Comparison of ENCODE assay signal across 17 cellular contexts in the genomic region with DNA sequence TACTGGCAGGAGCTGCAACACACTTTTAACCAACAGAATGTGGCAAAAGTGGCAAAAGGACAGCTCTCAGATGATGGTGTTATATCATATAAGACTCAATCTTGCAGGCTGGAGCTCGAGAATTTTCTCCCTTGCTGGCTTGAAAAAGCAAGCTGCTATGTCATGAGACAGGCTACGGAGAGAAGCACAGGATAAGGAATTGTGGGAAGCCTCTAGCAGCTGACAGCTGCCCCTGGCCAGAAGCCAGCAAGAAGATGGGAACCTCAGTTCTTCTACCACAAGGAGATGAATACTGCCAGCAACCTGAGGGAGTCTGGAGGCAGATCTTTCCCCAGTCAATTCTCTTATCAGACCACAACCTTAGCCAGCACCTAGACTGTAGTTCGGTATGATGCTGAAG. TPM values are rescaled to one million over a fixed set of nuclear protein-coding genes. Genes with fewer than 3 reads are reported as not detected.
DNase-seq lines count a peak whose midpoint lies in the region; ATAC-seq and TF ChIP-seq lines count a peak whose summit lies in the region.
"Had no signal": no experiment of that assay in that cellular context is flagged by ENCODE, and none has a peak within 500 bp of the region (broad histone marks: within the 10 kb centered on the region; RNA-seq: fewer than 3 reads in every experiment).

No MANE protein-coding gene starts in this region.

- in situ Hi-C loops in astrocyte of the spinal cord (cut with HindIII; ENCODE audit: low sequenced_read_pairs): no loop called here
- in situ Hi-C loops in transverse colon (cut with MboI; ENCODE audit: low pct_ligation_motif_present in 1 of 4, low pct_unique_long_range_greater_than_20kb in 1 of 4, low sequenced_read_pairs in 3 of 4): loop anchor here in 1 of 4 donors (10.0 kb wide), 1 partner anchor 203 kb away; no protein-coding TSS in a partner anchor

- H3K27me3 Mint-ChIP-seq in nephron (ENCODE audit: low read depth): peaks cover 2% of the 10 kb centered on the region
- H3K27me3 Mint-ChIP-seq in activated CD8-positive, alpha-beta T cell treated with anti-CD3 and anti-CD28 coated beads, Interleukin-2, amount 10 ng/mL, durations not matched to agents 7 days and 5 days (ENCODE audit: low read depth): peaks cover 24% of the 10 kb centered on the region

- POLR2A ChIA-PET in activated CD8-positive, alpha-beta T cell treated with anti-CD3 and anti-CD28 coated beads, Interleukin-2, amount 10 ng/mL, durations not matched to agents 7 days and 5 days (lab: Charles Lee): no interaction called here

- H3K4me1 Mint-ChIP-seq in nephron: peaks cover 43% of the 10 kb centered on the region
- peaks cover 9% of the 10 kb centered on the region for H3K4me1 Mint-ChIP-seq in activated CD8-positive, alpha-beta T cell treated with anti-CD3 and anti-CD28 coated beads, Interleukin-2, amount 10 ng/mL, durations not matched to agents 7 days and 5 days (ENCODE audit: low read depth)
- H3K4me1 Mint-ChIP-seq: stimulated activated naive B cell treated with anti-CD40 and anti-IgM and Interleukin-4, amounts not matched to agents 10 μg/mL and 1 μg/mL and 100 μg/mL, for 72 hours had no signal

- H3K4me3 ChIP-seq in astrocyte of the spinal cord (ENCODE audit: low read depth, low read length) (no peak overlapping the region), transverse colon (no peak overlapping the region)

- no peak overlapping the region for H3K4me3 Mint-ChIP-seq in nephron
- H3K4me3 Mint-ChIP-seq in activated CD8-positive, alpha-beta T cell treated with anti-CD3 and anti-CD28 coated beads, Interleukin-2, amount 10 ng/mL, durations not matched to agents 7 days and 5 days: no peak overlapping the region
- H3K4me3 Mint-ChIP-seq: activated CD8-positive, alpha-beta memory T cell treated with anti-CD3 and anti-CD28 coated beads, Interleukin-2, amount 10 ng/mL, durations not matched to agents 7 days and 5 days; stimulated activated naive B cell treated with anti-CD40 and anti-IgM and Interleukin-4, amounts not matched to agents 10 μg/mL and 1 μg/mL and 100 μg/mL, for 72 hours had no signal

- WGBS in transverse colon (ENCODE audit: low coverage in 1 of 2), 2 donors: 57 to 67% methylated on average over 2 to 3 of the region's 3 CpGs

- H3K27ac Mint-ChIP-seq in nephron: peak overlapping the region; percentile 83 to 99 (median 97)
- H3K27ac Mint-ChIP-seq in activated CD8-positive, alpha-beta T cell treated with anti-CD3 and anti-CD28 coated beads, Interleukin-2, amount 10 ng/mL, durations not matched to agents 7 days and 5 days: no peak overlapping the region
- H3K27ac Mint-ChIP-seq: activated CD8-positive, alpha-beta memory T cell treated with anti-CD3 and anti-CD28 coated beads, Interleukin-2, amount 10 ng/mL, durations not matched to agents 7 days and 5 days; stimulated activated naive B cell treated with anti-CD40 and anti-IgM and Interleukin-4, amounts not matched to agents 10 μg/mL and 1 μg/mL and 100 μg/mL, for 72 hours had no signal

- H3K9me3 Mint-ChIP-seq in nephron: peaks cover 27% of the 10 kb centered on the region
- peaks cover 8% of the 10 kb centered on the region for H3K9me3 Mint-ChIP-seq in activated CD8-positive, alpha-beta T cell treated with anti-CD3 and anti-CD28 coated beads, Interleukin-2, amount 10 ng/mL, durations not matched to agents 7 days and 5 days (ENCODE audit: insufficient read depth)

- H3K9me3 ChIP-seq in transverse colon: no peaks in the 10 kb centered on the region
- H3K9me3 ChIP-seq: neutrophil had no signal

- CTCF ChIA-PET in activated CD8-positive, alpha-beta T cell treated with anti-CD3 and anti-CD28 coated beads, Interleukin-2, amount 10 ng/mL, durations not matched to agents 7 days and 5 days (lab: Charles Lee): interaction anchor here (0.6 to 8.0 kb wide), 4 partner anchors 11 to 202 kb away, joined by 3 to 51 read pairs (median 5); no protein-coding TSS in a partner anchor

- H3K4me1 ChIP-seq in transverse colon: peaks cover 0 to 13% (median 2%) of the 10 kb centered on the region in 4 donors

- TF ChIP-seq EP300 in transverse colon (IDR thresholded peaks at IDR 0.05; ENCODE audit: low read depth): no peak

- TF ChIP-seq CTCF in astrocyte of the spinal cord (IDR thresholded peaks at IDR 0.05; ENCODE audit: low read depth, low read length): no peak
- TF ChIP-seq CTCF in nephron (IDR thresholded peaks at IDR 0.05; ENCODE audit: unreplicated experiment in 3 of 3): no peak
- no peak for TF ChIP-seq CTCF in transverse colon (IDR thresholded peaks at IDR 0.05)

- ATAC-seq in activated CD8-positive, alpha-beta T cell treated with anti-CD3 and anti-CD28 coated beads, Interleukin-2, amount 10 ng/mL, durations not matched to agents 7 days and 5 days: no peak
- ATAC-seq: activated CD8-positive, alpha-beta memory T cell treated with anti-CD3 and anti-CD28 coated beads, Interleukin-2, amount 10 ng/mL, durations not matched to agents 7 days and 5 days; stimulated activated naive B cell treated with anti-CD40 and anti-IgM and Interleukin-4, amounts not matched to agents 10 μg/mL and 1 μg/mL and 100 μg/mL, for 72 hours had no signal

- no peaks in the 10 kb centered on the region for H3K27me3 ChIP-seq in transverse colon
- H3K27me3 ChIP-seq: neutrophil had no signal

- peak; percentile 8 for DNase-seq in astrocyte of the spinal cord (ENCODE audit: low read depth, low spot score)
- DNase-seq in cardiac septum (ENCODE audit: low spot score): peak; percentile 74
- no peak for DNase-seq in transverse colon
- no peak for DNase-seq in occipital lobe (lab: John Stamatoyannopoulos, UW)
- no peak for DNase-seq in D341Med (ENCODE audit: low spot score)
- DNase-seq in middle frontal gyrus (ENCODE audit: extremely low spot score, low spot score): no peak
- DNase-seq in activated CD8-positive, alpha-beta T cell treated with anti-CD3 and anti-CD28 coated beads, Interleukin-2, amount 10 ng/mL, durations not matched to agents 7 days and 5 days: no peak
- DNase-seq: activated CD8-positive, alpha-beta memory T cell treated with anti-CD3 and anti-CD28 coated beads, Interleukin-2, amount 10 ng/mL, durations not matched to agents 7 days and 5 days; activated gamma-delta T cell; NCI-H187 treated with DMSO at 0.1 percent for 48 hours; NCI-H446 treated with DMSO at 0.1 percent for 48 hours; stimulated activated naive B cell treated with anti-CD40 and anti-IgM and Interleukin-4, amounts not matched to agents 10 μg/mL and 1 μg/mL and 100 μg/mL, for 72 hours; T1000; trophoblast cell had no signal

- H3K36me3 Mint-ChIP-seq in nephron (ENCODE audit: low read depth): peaks cover 40% of the 10 kb centered on the region
- no peaks in the 10 kb centered on the region for H3K36me3 Mint-ChIP-seq in activated CD8-positive, alpha-beta T cell treated with anti-CD3 and anti-CD28 coated beads, Interleukin-2, amount 10 ng/mL, durations not matched to agents 7 days and 5 days (ENCODE audit: low read depth)

- peak overlapping the region; percentile 35 to 59 (median 39) for H3K27ac ChIP-seq in transverse colon
- H3K27ac ChIP-seq: neutrophil had no signal

- intact Hi-C loops in cardiac septum (cut with DNase I): no loop called here
- intact Hi-C loops in transverse colon (cut with DNase I; ENCODE audit: low total_unique reads): no loop called here

- no peak for TF ChIP-seq POLR2A in transverse colon (IDR thresholded peaks at IDR 0.05)

- no peaks in the 10 kb centered on the region for H3K36me3 ChIP-seq in transverse colon
- H3K36me3 ChIP-seq: neutrophil had no signal

RNA-seq across cellular contexts. Expression of gene FXYD6, which starts 24.6 kb away (rescaled TPM):
- 28.0 TPM for total RNA-seq in cardiac septum
- total RNA-seq in transverse colon: 10 to 100 TPM; 29.2 to 62.5 (median 46.0) TPM
- total RNA-seq in occipital lobe: 107 TPM
- total RNA-seq in activated CD8-positive, alpha-beta T cell treated with anti-CD3 and anti-CD28 coated beads, Interleukin-2, amount 10 ng/mL, durations not matched to agents 7 days and 5 days: under 1 TPM in 1 of 2 experiments, not detected in 1; 0.24 TPM
- total RNA-seq: fibroblast of villous mesenchyme had no signal

RNA-seq across cellular contexts. Expression of gene FXYD2, which starts 27.3 kb away (rescaled TPM):
- total RNA-seq in cardiac septum (1.6 TPM), transverse colon (1 to 10 TPM in 2 of 4 donors, under 1 TPM in 1, not detected in 1; 0.64 to 1.2 (median 1.1) TPM), occipital lobe (0.62 TPM)
- 10 to 100 TPM; 22.5 to 24.3 TPM for total RNA-seq in activated CD8-positive, alpha-beta T cell treated with anti-CD3 and anti-CD28 coated beads, Interleukin-2, amount 10 ng/mL, durations not matched to agents 7 days and 5 days
- total RNA-seq: fibroblast of villous mesenchyme had no signal

RNA-seq across cellular contexts. Expression of gene DSCAML1, which starts 54.8 kb away (rescaled TPM):
- total RNA-seq in cardiac septum: 1.2 TPM
- total RNA-seq in transverse colon: 1 to 10 TPM; 2.9 to 5.8 (median 3.3) TPM
- total RNA-seq in occipital lobe: 7.6 TPM
- total RNA-seq in activated CD8-positive, alpha-beta T cell treated with anti-CD3 and anti-CD28 coated beads, Interleukin-2, amount 10 ng/mL, durations not matched to agents 7 days and 5 days: under 1 TPM; 0.16 to 0.37 TPM
- total RNA-seq: fibroblast of villous mesenchyme had no signal

Comparison
In these comparisons a context has a peak if more than half of its experiments do, and no peak if none do; other contexts are left out.
1. DNase-seq: peak in astrocyte of the spinal cord (single experiment) and cardiac septum (single experiment); none in transverse colon (single experiment), occipital lobe (single experiment), D341Med (single experiment), middle frontal gyrus (single experiment) and activated CD8-positive, alpha-beta T cell treated with anti-CD3 and anti-CD28 coated beads, Interleukin-2, amount 10 ng/mL, durations not matched to agents 7 days and 5 days (single experiment).
2. RNA of gene FXYD6, which starts 24.6 kb away (total RNA-seq): 107 TPM in occipital lobe (single experiment), 29.2 to 62.5 TPM in transverse colon and 28.0 TPM in cardiac septum (single experiment); 0.24 TPM in activated CD8-positive, alpha-beta T cell treated with anti-CD3 and anti-CD28 coated beads, Interleukin-2, amount 10 ng/mL, durations not matched to agents 7 days and 5 days; every median in the first group is over 10 times any median in the second.